In genomic region chr18:22658318-22658717, GRCh38 we compare ENCODE assay signal across 11 cellular contexts.
"Had no signal": no experiment of that assay in that cellular context is flagged by ENCODE, and none has a peak within 500 bp of the region (broad histone marks: within the 10 kb centered on the region; RNA-seq: fewer than 3 reads in every experiment).

No MANE protein-coding gene starts in this region.

- ATAC-seq: GM23338, HCT116 had no signal

- H3K4me3 ChIP-seq: GM23248, GM23338, HAP-1 had no signal

- H3K36me3 ChIP-seq: HAP-1 had no signal

- H3K27ac ChIP-seq: GM23248 had no signal

- H3K9ac ChIP-seq: GM23248 had no signal

- FAIRE-seq: H1, H54 had no signal

- DNase-seq: GM23248, GOT3, H7, H9, HCEC 1CT, HFFc6 had no signal

- H3K9me3 ChIP-seq: HAP-1 had no signal

- H3K4me2 ChIP-seq: GM23338 had no signal

- H2AFZ ChIP-seq: GM23248, GM23338 had no signal

- H3K4me1 ChIP-seq: HAP-1 had no signal
